ENCODE assay signal across 10 cellular contexts in the genomic region with DNA sequence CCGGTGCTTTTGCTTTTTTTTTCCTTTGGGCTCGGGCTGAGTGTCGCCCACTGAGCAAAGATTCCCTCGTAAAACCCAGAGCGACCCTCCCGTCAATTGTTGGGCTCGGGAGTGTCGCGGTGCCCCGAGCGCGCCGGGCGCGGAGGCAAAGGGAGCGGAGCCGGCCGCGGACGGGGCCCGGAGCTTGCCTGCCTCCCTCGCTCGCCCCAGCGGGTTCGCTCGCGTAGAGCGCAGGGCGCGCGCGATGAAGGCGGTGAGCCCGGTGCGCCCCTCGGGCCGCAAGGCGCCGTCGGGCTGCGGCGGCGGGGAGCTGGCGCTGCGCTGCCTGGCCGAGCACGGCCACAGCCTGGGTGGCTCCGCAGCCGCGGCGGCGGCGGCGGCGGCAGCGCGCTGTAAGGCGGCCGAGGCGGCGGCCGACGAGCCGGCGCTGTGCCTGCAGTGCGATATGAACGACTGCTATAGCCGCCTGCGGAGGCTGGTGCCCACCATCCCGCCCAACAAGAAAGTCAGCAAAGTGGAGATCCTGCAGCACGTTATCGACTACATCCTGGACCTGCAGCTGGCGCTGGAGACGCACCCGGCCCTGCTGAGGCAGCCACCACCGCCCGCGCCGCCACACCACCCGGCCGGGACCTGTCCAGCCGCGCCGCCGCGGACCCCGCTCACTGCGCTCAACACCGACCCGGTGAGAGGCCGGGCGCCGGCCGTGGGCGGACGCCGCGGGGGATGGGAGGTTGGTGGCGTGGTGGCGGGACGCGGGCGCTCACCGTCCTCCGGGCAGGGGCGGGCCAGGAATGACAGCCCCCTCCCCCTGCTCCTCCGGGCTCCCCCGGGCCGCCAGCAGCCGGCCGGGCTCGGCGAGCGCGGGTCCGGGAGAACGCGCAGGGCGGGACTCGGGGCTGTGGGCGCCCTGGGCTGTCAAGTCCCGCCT.
DNase-seq lines count a peak whose midpoint lies in the region; ATAC-seq lines count a peak whose summit lies in the region.
"Had no signal": no experiment of that assay in that cellular context is flagged by ENCODE, and none has a peak within 500 bp of the region (broad histone marks: within the 10 kb centered on the region; RNA-seq: fewer than 3 reads in every experiment).

No MANE protein-coding gene starts in this region.

- DNase-seq in NCI-H2227 (lab: John Stamatoyannopoulos, UW; ENCODE audit: unreplicated experiment) (peak; percentile 82), NCI-H2227 treated with DMSO at 0.1 percent for 48 hours (lab: John Stamatoyannopoulos, UW) (no peak), astrocyte of the hippocampus (ENCODE audit: low read depth, low spot score) (peak; percentile 78), iPS-NIHi11 (ENCODE audit: low spot score) (peak; percentile 35), substantia nigra (lab: John Stamatoyannopoulos, UW) (peak in 8 of 49 donors; percentile 3 to 33 (median 22)), NCI-H2171 treated with DMSO at 0.1 percent for 48 hours (lab: John Stamatoyannopoulos, UW) (no peak)
- DNase-seq: activated B cell treated with CpG ODN at 0.5 μM for 24 hours, DND-41 had no signal

- H3K27ac ChIP-seq in substantia nigra (ENCODE audit: low read depth, low read length, poor library complexity, severe bottlenecking), result peak overlapping the region; percentile 36

- no peak for ATAC-seq in GM18868 (IDR thresholded peaks at IDR 0.05; ENCODE audit: unreplicated experiment)
- ATAC-seq in HG03039 (IDR thresholded peaks at IDR 0.05; ENCODE audit: unreplicated experiment), result no peak

Comparison
In these comparisons a context has a peak if more than half of its experiments do, and no peak if none do; other contexts are left out.
1. DNase-seq: peak in NCI-H2227 (single experiment), astrocyte of the hippocampus (single experiment) and iPS-NIHi11 (single experiment); none in NCI-H2227 treated with DMSO at 0.1 percent for 48 hours (single experiment) and NCI-H2171 treated with DMSO at 0.1 percent for 48 hours (single experiment).